Comparison of ENCODE assay signal across 9 cellular contexts in genomic region chr13:35474551-35474950, GRCh38. TPM values are rescaled to one million over a fixed set of nuclear protein-coding genes. Genes with fewer than 3 reads are reported as not detected.
A peak's percentile ranks its signal among the peaks of the same experiment; 100 is the strongest.
DNase-seq lines count a peak whose midpoint lies in the region; ATAC-seq, FAIRE-seq and TF ChIP-seq lines count a peak whose summit lies in the region.
"Had no signal": no experiment of that assay in that cellular context is flagged by ENCODE, and none has a peak within 500 bp of the region (broad histone marks: within the 10 kb centered on the region; RNA-seq: fewer than 3 reads in every experiment).

No MANE protein-coding gene starts in this region.

- no peak for FAIRE-seq in GM19239 (lab: Jason Lieb, UNC)

- H3K9me3 ChIP-seq in OCI-LY1 (ENCODE audit: low read length): no peaks in the 10 kb centered on the region
- no peaks in the 10 kb centered on the region for H3K9me3 ChIP-seq in skeletal muscle tissue (ENCODE audit: control insufficient read depth in 3 of 3, low read length in 3 of 3)

- H3K4me1 ChIP-seq in OCI-LY1 (ENCODE audit: insufficient read depth, low read length, severe bottlenecking) (peaks cover 28% of the 10 kb centered on the region), skeletal muscle tissue (ENCODE audit: control insufficient read depth in 3 of 3, insufficient read depth in 3 of 3, low read length in 3 of 3) (peaks cover 2 to 10% (median 8%) of the 10 kb centered on the region in 3 donors)

- no peaks in the 10 kb centered on the region for H3K27me3 ChIP-seq in OCI-LY1 (ENCODE audit: insufficient read depth, low read length)
- H3K27me3 ChIP-seq in skeletal muscle tissue (ENCODE audit: control insufficient read depth in 3 of 3, insufficient read depth in 3 of 3, low read length in 3 of 3): peaks cover 0 to 2% (median 0%) of the 10 kb centered on the region in 3 donors

- no peaks in the 10 kb centered on the region for H3F3A ChIP-seq in OCI-LY1 (ENCODE audit: insufficient read depth, low read length)

- H3K27ac ChIP-seq in OCI-LY1 (ENCODE audit: low read depth, low read length, poor library complexity, severe bottlenecking) (peak overlapping the region; percentile 91), skeletal muscle tissue (ENCODE audit: low read depth, low read length) (peak overlapping the region; percentile 68)

- peak overlapping the region; percentile 96 for H3K4me2 ChIP-seq in OCI-LY1 (ENCODE audit: low read length)

- no peak for ATAC-seq in HG03139 (IDR thresholded peaks at IDR 0.05; ENCODE audit: unreplicated experiment)

- H2AFZ ChIP-seq in OCI-LY1 (ENCODE audit: low read length): no peak overlapping the region

- H3K79me2 ChIP-seq in OCI-LY1 (ENCODE audit: insufficient read depth, low read length): peaks cover 13% of the 10 kb centered on the region

- H3K9me2 ChIP-seq in OCI-LY1 (ENCODE audit: low read depth, low read length): no peaks in the 10 kb centered on the region

- peak overlapping the region; percentile 38; the same call in 1 of the 2 replicates for H3K4me3 ChIP-seq in GM08714 (ENCODE audit: low read length)
- peak overlapping the region; percentile 88 for H3K4me3 ChIP-seq in OCI-LY1 (ENCODE audit: low read depth, low read length, poor library complexity, severe bottlenecking)
- H3K4me3 ChIP-seq in foreskin fibroblast (ENCODE audit: low read depth in 1 of 2, low read length in 2 of 2): peak overlapping the region; percentile 81 to 89
- peak overlapping the region; percentile 74 to 89 (median 81) for H3K4me3 ChIP-seq in skeletal muscle tissue (ENCODE audit: low read length in 3 of 3)

- DNase-seq in foreskin fibroblast (peak in 1 of 2 donors; percentile 38), erythroblast (lab: John Stamatoyannopoulos, UW) (no peak), GM19239 (ENCODE audit: insufficient read length, low spot score) (no peak)
- DNase-seq: cortex of kidney, NCI-H774 had no signal

- TF ChIP-seq CTCF in OCI-LY1 (IDR thresholded peaks at IDR 0.05; ENCODE audit: low read length): no peak
- no peak for TF ChIP-seq CTCF in foreskin fibroblast (IDR thresholded peaks at IDR 0.05; ENCODE audit: low read depth, low read length)

- TF ChIP-seq POLR2A in erythroblast (IDR thresholded peaks at IDR 0.05; ENCODE audit: low read length): no peak

- H3K36me3 ChIP-seq in OCI-LY1 (ENCODE audit: insufficient read depth, low read length) (no peaks in the 10 kb centered on the region), skeletal muscle tissue (ENCODE audit: control insufficient read depth in 3 of 3, insufficient read depth in 3 of 3, low read length in 3 of 3) (no peaks in the 10 kb centered on the region)

- no peaks in the 10 kb centered on the region for H4K20me1 ChIP-seq in OCI-LY1 (ENCODE audit: insufficient read depth, low read length)

- peak overlapping the region; percentile 91 for H3K9ac ChIP-seq in OCI-LY1 (ENCODE audit: low read length)
- peak overlapping the region; percentile 35 to 78 (median 69) for H3K9ac ChIP-seq in skeletal muscle tissue (ENCODE audit: low read depth in 1 of 3, low read length in 3 of 3)

RNA-seq across cellular contexts. Expression of gene MAB21L1, which starts 1.9 kb away (rescaled TPM):
- total RNA-seq in skeletal muscle tissue: 8.4 TPM

Comparison
In these comparisons a context has a peak if more than half of its experiments do, and no peak if none do; other contexts are left out.
1. H3K4me3 ChIP-seq: peak in every context shown above with its lines; median percentile 88 in OCI-LY1; 85 in foreskin fibroblast; 81 in skeletal muscle tissue; 38 in GM08714.